ENCODE assay signal across 15 cellular contexts in the genomic region with DNA sequence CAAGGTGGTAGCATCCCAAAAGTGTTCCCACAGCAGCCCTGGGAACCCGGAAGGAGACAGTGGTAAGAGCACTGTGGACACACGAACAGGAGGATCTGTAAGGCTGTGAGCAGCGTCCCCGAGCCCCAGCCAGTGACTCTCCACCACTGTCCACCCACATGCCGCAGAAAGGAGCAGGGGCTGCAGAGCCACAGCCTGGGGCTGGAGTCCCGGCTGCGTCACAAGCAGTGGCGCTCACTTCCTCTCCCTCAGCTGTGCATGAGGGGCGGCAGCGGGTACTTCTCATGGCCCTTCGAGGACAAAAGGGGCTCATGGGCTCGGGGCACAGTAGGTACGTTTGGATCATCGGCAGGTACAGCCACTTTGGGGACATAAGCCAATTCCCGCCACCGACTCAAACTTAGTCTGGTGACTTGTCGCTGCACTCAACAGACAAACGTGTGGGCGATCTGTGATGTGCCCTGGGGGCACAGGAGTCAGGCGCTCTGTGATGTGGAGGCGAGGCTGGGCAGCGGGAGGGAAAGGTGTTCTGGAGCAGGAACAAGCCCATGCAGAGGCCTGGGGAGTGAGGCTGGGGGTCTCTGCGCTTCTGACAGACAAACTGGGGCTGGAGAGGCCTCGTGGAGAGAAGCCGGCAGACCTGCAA.
DNase-seq lines count a peak whose midpoint lies in the region; ATAC-seq and TF ChIP-seq lines count a peak whose summit lies in the region.
"Had no signal": no experiment of that assay in that cellular context is flagged by ENCODE, and none has a peak within 500 bp of the region (broad histone marks: within the 10 kb centered on the region; RNA-seq: fewer than 3 reads in every experiment).

No MANE protein-coding gene starts in this region.

- TF ChIP-seq POLR2A in breast epithelium (IDR thresholded peaks at IDR 0.05) = no peak

- peak overlapping the region; percentile 2 for H2AFZ ChIP-seq in mammary epithelial cell (ENCODE audit: low read depth, low read length)

- no peaks in the 10 kb centered on the region for H3K79me2 ChIP-seq in mammary epithelial cell (ENCODE audit: insufficient read depth, low read length)

- no peak overlapping the region for H3K4me3 ChIP-seq in mammary epithelial cell (replicated peaks in 1 of 3; ENCODE audit: insufficient read depth in 1 of 3, low read depth in 2 of 3, low read length in 3 of 3)
- no peak overlapping the region for H3K4me3 ChIP-seq in breast epithelium
- no peak overlapping the region for H3K4me3 ChIP-seq in NT2/D1 (ENCODE audit: insufficient read length, low read depth)
- H3K4me3 ChIP-seq in epithelial cell of esophagus (ENCODE audit: low read length) = no peak overlapping the region
- H3K4me3 ChIP-seq: GM23338, Peyer's patch, SK-N-MC had no signal

- whole genome bisulfite sequencing in mammary epithelial cell (ENCODE audit: low coverage, missing lambda C conversion rate) = 4% methylated on average over 19 of the region's 25 CpGs

- CTCF ChIA-PET in mammary epithelial cell (lab: Charles Lee; ENCODE audit: low non-redundant PET) = interaction anchor here (0.6 to 1.5 kb wide), 4 partner anchors 71 to 273 kb away, joined by 3 to 16 read pairs (median 6); no protein-coding TSS in a partner anchor

- no peak overlapping the region for H3K27ac ChIP-seq in mammary epithelial cell (ENCODE audit: insufficient read depth, low read depth, low read length)
- no peak overlapping the region for H3K27ac ChIP-seq in breast epithelium
- H3K27ac ChIP-seq: C4-2B, Peyer's patch, SK-N-MC had no signal

- peaks cover 11% of the 10 kb centered on the region for H3K4me1 ChIP-seq in mammary epithelial cell (ENCODE audit: insufficient read depth, low read length)
- H3K4me1 ChIP-seq in breast epithelium = no peaks in the 10 kb centered on the region
- H3K4me1 ChIP-seq in NT2/D1 (ENCODE audit: insufficient read depth, insufficient read length) = peaks cover 19% of the 10 kb centered on the region

- no peaks in the 10 kb centered on the region for H3K36me3 ChIP-seq in mammary epithelial cell (ENCODE audit: insufficient read depth, low read length)
- H3K36me3 ChIP-seq in breast epithelium = no peaks in the 10 kb centered on the region
- H3K36me3 ChIP-seq in NT2/D1 (ENCODE audit: insufficient read depth, insufficient read length, low read length) = no peaks in the 10 kb centered on the region
- H3K36me3 ChIP-seq: Peyer's patch had no signal

- dilution Hi-C loops in mammary epithelial cell (cut with HindIII; ENCODE audit: low sequenced_read_pairs) = no loop called here

- H3K27ac Mint-ChIP-seq in mesothelial cell of epicardium = no peak overlapping the region
- H3K27ac Mint-ChIP-seq in activated naive CD8-positive, alpha-beta T cell treated with anti-CD3 and anti-CD28 coated beads, Interleukin-2, amount 50 U/mL, for 24 hours = no peak overlapping the region
- H3K27ac Mint-ChIP-seq: GM23338 had no signal

- no peak for TF ChIP-seq CTCF in mammary epithelial cell (conservative IDR thresholded peaks at IDR 0.05 in 1 of 2, IDR thresholded peaks at IDR 0.05 in 1 of 2; ENCODE audit: extremely low read depth in 1 of 2, insufficient read depth in 1 of 2, low read depth in 1 of 2, low read length in 2 of 2)
- no peak for TF ChIP-seq CTCF in breast epithelium (IDR thresholded peaks at IDR 0.05)
- no peak for TF ChIP-seq CTCF in epithelial cell of esophagus (IDR thresholded peaks at IDR 0.05; ENCODE audit: insufficient read depth, low read depth, low read length, missing control alignments)
- TF ChIP-seq CTCF in mesothelial cell of epicardium (IDR thresholded peaks at IDR 0.05; ENCODE audit: unreplicated experiment) = no peak

- H3K4me2 ChIP-seq in mammary epithelial cell (ENCODE audit: insufficient read depth, low read depth, low read length) = peak overlapping the region; percentile 7

- no peaks in the 10 kb centered on the region for H3K27me3 Mint-ChIP-seq in mesothelial cell of epicardium (ENCODE audit: low read depth)
- no peaks in the 10 kb centered on the region for H3K27me3 Mint-ChIP-seq in activated naive CD8-positive, alpha-beta T cell treated with anti-CD3 and anti-CD28 coated beads, Interleukin-2, amount 50 U/mL, for 24 hours

- H3K9me3 ChIP-seq in mammary epithelial cell (replicated peaks; ENCODE audit: insufficient read depth, low read length) (no peaks in the 10 kb centered on the region), breast epithelium (no peaks in the 10 kb centered on the region), NT2/D1 (ENCODE audit: insufficient read depth, low read length) (no peaks in the 10 kb centered on the region)
- H3K9me3 ChIP-seq: Peyer's patch had no signal

- in situ Hi-C loops in mammary epithelial cell (cut with MboI; ENCODE audit: low sequenced_read_pairs in 2 of 2) = loop anchor here (10.0 kb wide), 1 partner anchor 110 kb away; no protein-coding TSS in a partner anchor

- no TSS peak for BruUV-seq in mammary epithelial cell (replicated peaks; lab: Mats Ljungman, UMichigan)

- peaks cover 11% of the 10 kb centered on the region for H3K4me1 Mint-ChIP-seq in mesothelial cell of epicardium
- peaks cover 1% of the 10 kb centered on the region for H3K4me1 Mint-ChIP-seq in activated naive CD8-positive, alpha-beta T cell treated with anti-CD3 and anti-CD28 coated beads, Interleukin-2, amount 50 U/mL, for 24 hours

- H3K9ac ChIP-seq in mammary epithelial cell (ENCODE audit: insufficient read depth, low read length) = no peak overlapping the region
- peak overlapping the region; percentile 28 for H3K9ac ChIP-seq in NT2/D1 (ENCODE audit: insufficient read length, low read depth)

- DNase-seq in mammary epithelial cell (peak; percentile 14), breast epithelium (ENCODE audit: low spot score in 2 of 2) (no peak), NT2/D1 (ENCODE audit: low read depth, low spot score) (no peak), epithelial cell of esophagus (ENCODE audit: low read depth) (peak; percentile 14), mesothelial cell of epicardium (ENCODE audit: low spot score in 2 of 2, unreplicated experiment in 2 of 2) (no peak), HK-2 (ENCODE audit: unreplicated experiment) (no peak)
- no peak for DNase-seq in activated naive CD8-positive, alpha-beta T cell treated with anti-CD3 and anti-CD28 coated beads, Interleukin-2, amount 50 U/mL, for 24 hours
- DNase-seq: NCI-H1092, NCI-H1417 treated with DMSO at 0.1 percent for 48 hours had no signal

- intact Hi-C loops in mammary epithelial cell (cut with micrococcal nuclease) = loop anchor here (1.0 to 10.0 kb wide), 5 partner anchors 43 to 1350 kb away; no protein-coding TSS in a partner anchor
- intact Hi-C loops in breast epithelium (cut with DNase I; ENCODE audit: low total_unique reads) = no loop called here

- H3K9me3 Mint-ChIP-seq in mesothelial cell of epicardium = no peaks in the 10 kb centered on the region
- H3K9me3 Mint-ChIP-seq in activated naive CD8-positive, alpha-beta T cell treated with anti-CD3 and anti-CD28 coated beads, Interleukin-2, amount 50 U/mL, for 24 hours = no peaks in the 10 kb centered on the region
- H3K9me3 Mint-ChIP-seq: CD8-positive, alpha-beta memory T cell; GM23338 had no signal

- H3K36me3 Mint-ChIP-seq in mesothelial cell of epicardium = no peaks in the 10 kb centered on the region
- H3K36me3 Mint-ChIP-seq in activated naive CD8-positive, alpha-beta T cell treated with anti-CD3 and anti-CD28 coated beads, Interleukin-2, amount 50 U/mL, for 24 hours (ENCODE audit: low read depth) = no peaks in the 10 kb centered on the region
- H3K36me3 Mint-ChIP-seq: CD8-positive, alpha-beta memory T cell had no signal

- H3K4me3 Mint-ChIP-seq in mesothelial cell of epicardium = no peak overlapping the region
- H3K4me3 Mint-ChIP-seq in activated naive CD8-positive, alpha-beta T cell treated with anti-CD3 and anti-CD28 coated beads, Interleukin-2, amount 50 U/mL, for 24 hours = no peak overlapping the region
- H3K4me3 Mint-ChIP-seq: CD8-positive, alpha-beta memory T cell had no signal

- no peaks in the 10 kb centered on the region for H4K20me1 ChIP-seq in mammary epithelial cell (ENCODE audit: insufficient read depth, low read length)

- ATAC-seq in activated naive CD8-positive, alpha-beta T cell treated with anti-CD3 and anti-CD28 coated beads, Interleukin-2, amount 50 U/mL, for 24 hours = no peak
- ATAC-seq in HG03159 (IDR thresholded peaks at IDR 0.05; ENCODE audit: unreplicated experiment) = no peak

- H3K27me3 ChIP-seq in mammary epithelial cell (ENCODE audit: insufficient read depth, low read length) (peaks cover 2% of the 10 kb centered on the region), breast epithelium (no peaks in the 10 kb centered on the region), NT2/D1 (ENCODE audit: insufficient read depth, insufficient read length) (no peaks in the 10 kb centered on the region)
- H3K27me3 ChIP-seq: Peyer's patch had no signal

Comparison
In these comparisons a context has a peak if more than half of its experiments do, and no peak if none do; other contexts are left out.
1. DNase-seq: peak in mammary epithelial cell (single experiment) and epithelial cell of esophagus (single experiment); none in breast epithelium (0 of 2), NT2/D1 (single experiment), mesothelial cell of epicardium (0 of 2), activated naive CD8-positive, alpha-beta T cell treated with anti-CD3 and anti-CD28 coated beads, Interleukin-2, amount 50 U/mL, for 24 hours (single experiment) and HK-2 (single experiment).